ENCODE assay signal across 1 cellular context in genomic region chr1:40266786-40267535, GRCh38.
TF ChIP-seq lines count a peak whose summit lies in the region.

No MANE protein-coding gene starts in this region.

TF ChIP-seq in HepG2, 621 proteins besides CTCF, POLR2A, EP300 and RAD21:
- TF ChIP-seq HOXA9 (CRISPR knock-in tag; IDR thresholded peaks at IDR 0.05; ENCODE audit: borderline replicate concordance), result no peak
- no peak for TF ChIP-seq NRL (CRISPR knock-in tag; IDR thresholded peaks at IDR 0.05; ENCODE audit: borderline replicate concordance)
- TF ChIP-seq ZNF343 (CRISPR knock-in tag; IDR thresholded peaks at IDR 0.05), result no peak
- no peak for TF ChIP-seq NONO (IDR thresholded peaks at IDR 0.05)
- TF ChIP-seq NONO (CRISPR knock-in tag; conservative IDR thresholded peaks at IDR 0.05), result no peak
- TF ChIP-seq ZNF431 (CRISPR knock-in tag; IDR thresholded peaks at IDR 0.05; ENCODE audit: borderline replicate concordance, low read depth), result no peak
- TF ChIP-seq GLI4 (CRISPR knock-in tag; IDR thresholded peaks at IDR 0.05; ENCODE audit: borderline replicate concordance), result no peak
- no peak for TF ChIP-seq RNF219 (CRISPR knock-in tag; IDR thresholded peaks at IDR 0.05)
- no peak for TF ChIP-seq RCOR2 (CRISPR knock-in tag; IDR thresholded peaks at IDR 0.05)
- no peak for TF ChIP-seq IRF9 (CRISPR knock-in tag; IDR thresholded peaks at IDR 0.05; ENCODE audit: borderline replicate concordance)
- TF ChIP-seq ZSCAN9 (CRISPR knock-in tag; IDR thresholded peaks at IDR 0.05; ENCODE audit: borderline replicate concordance), result no peak
- TF ChIP-seq ZNF616 (CRISPR knock-in tag; IDR thresholded peaks at IDR 0.05; ENCODE audit: low read depth), result no peak
- TF ChIP-seq SCMH1 (CRISPR knock-in tag; IDR thresholded peaks at IDR 0.05; ENCODE audit: borderline replicate concordance), result no peak
- TF ChIP-seq RORA (CRISPR knock-in tag; IDR thresholded peaks at IDR 0.05), result no peak
- TF ChIP-seq NBN (conservative IDR thresholded peaks at IDR 0.05), result no peak
- TF ChIP-seq HNF1B (CRISPR knock-in tag; IDR thresholded peaks at IDR 0.05), result no peak
- no peak for TF ChIP-seq SATB2 (CRISPR knock-in tag; IDR thresholded peaks at IDR 0.05)
- no peak for TF ChIP-seq HMG20B (CRISPR knock-in tag; conservative IDR thresholded peaks at IDR 0.05)
- TF ChIP-seq MAFG (CRISPR knock-in tag; IDR thresholded peaks at IDR 0.05), result no peak
- no peak for TF ChIP-seq ZNF260 (CRISPR knock-in tag; IDR thresholded peaks at IDR 0.05; ENCODE audit: borderline replicate concordance, low read depth)
- TF ChIP-seq MZF1 (CRISPR knock-in tag; IDR thresholded peaks at IDR 0.05; ENCODE audit: borderline replicate concordance), result no peak
